Comparison of ENCODE assay signal across 11 cellular contexts in the genomic region with DNA sequence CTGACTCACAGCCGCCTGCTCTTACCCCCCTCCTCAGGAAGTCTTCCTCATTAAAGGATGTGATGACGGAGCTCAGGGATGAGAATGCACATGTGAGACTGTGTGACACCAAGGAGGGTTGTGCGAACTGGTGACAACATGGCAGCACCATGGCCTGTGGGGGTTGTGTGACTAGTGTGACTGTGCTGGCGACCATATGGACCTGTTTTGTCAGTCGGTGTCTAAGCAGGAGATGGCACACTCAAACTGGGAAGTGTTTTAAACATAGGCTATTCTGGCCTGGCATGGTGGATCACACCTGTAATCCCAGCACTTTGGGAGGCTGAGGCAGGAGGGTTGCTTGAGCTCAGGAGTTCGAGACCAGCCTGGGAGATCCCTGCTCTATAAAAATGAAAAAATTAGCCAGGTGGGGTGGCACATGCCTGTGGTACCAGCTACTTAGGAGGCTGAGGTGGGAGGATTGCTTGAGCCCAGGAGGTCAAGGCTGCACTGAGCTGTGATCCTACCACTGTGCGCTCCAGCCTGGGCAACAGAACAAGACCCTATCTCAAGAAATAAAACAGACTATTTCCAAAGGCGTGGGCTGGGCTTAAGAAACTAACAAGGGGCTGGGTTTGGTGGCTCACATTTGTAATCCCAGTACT. TPM values are rescaled to one million over a fixed set of nuclear protein-coding genes. Genes with fewer than 3 reads are reported as not detected.
DNase-seq lines count a peak whose midpoint lies in the region; ATAC-seq, FAIRE-seq and TF ChIP-seq lines count a peak whose summit lies in the region.
"Had no signal": no experiment of that assay in that cellular context is flagged by ENCODE, and none has a peak within 500 bp of the region (broad histone marks: within the 10 kb centered on the region; RNA-seq: fewer than 3 reads in every experiment).

No MANE protein-coding gene starts in this region.

- H3K4ac ChIP-seq in mesenchymal stem cell (ENCODE audit: low read depth in 1 of 2, low read length in 2 of 2), result no peak overlapping the region

- H3K9me3 ChIP-seq in HUES48 (ENCODE audit: control insufficient read depth, insufficient read depth, low read length), result no peaks in the 10 kb centered on the region
- no peaks in the 10 kb centered on the region for H3K9me3 ChIP-seq in mesenchymal stem cell (ENCODE audit: control insufficient read depth, low read length)
- no peaks in the 10 kb centered on the region for H3K9me3 ChIP-seq in tibial artery

- no peak overlapping the region for H4K8ac ChIP-seq in mesenchymal stem cell (ENCODE audit: low read length)

- peak overlapping the region; percentile 99 for H3K27ac ChIP-seq in HUES48 (ENCODE audit: low read depth, low read length)
- peak overlapping the region; percentile 81 to 94 for H3K27ac ChIP-seq in coronary artery
- H3K27ac ChIP-seq in mesenchymal stem cell (ENCODE audit: low read length, poor library complexity, severe bottlenecking), result peak overlapping the region; percentile 91
- peak overlapping the region; percentile 89 to 90 for H3K27ac ChIP-seq in tibial artery

- no peak overlapping the region for H3K23ac ChIP-seq in mesenchymal stem cell (ENCODE audit: low read length in 2 of 2)

- H3K79me1 ChIP-seq in mesenchymal stem cell (replicated peaks; ENCODE audit: low read length, poor library complexity, severe bottlenecking), result no peaks in the 10 kb centered on the region

- in situ Hi-C loops in GM13976 (cut with MboI; ENCODE audit: low sequenced_read_pairs, unreplicated experiment), result no loop called here

- H3K4me3 ChIP-seq in HUES48 (ENCODE audit: low read depth, low read length), result no peak overlapping the region
- no peak overlapping the region for H3K4me3 ChIP-seq in coronary artery
- H3K4me3 ChIP-seq in mesenchymal stem cell (ENCODE audit: insufficient read depth in 1 of 2, low read depth in 1 of 2, low read length in 2 of 2), result no peak overlapping the region
- H3K4me3 ChIP-seq in tibial artery, result no peak overlapping the region

- H3K9ac ChIP-seq in HUES48 (ENCODE audit: low read depth, low read length) (no peak overlapping the region), mesenchymal stem cell (ENCODE audit: low read length) (no peak overlapping the region)

- no peak for ATAC-seq in GM21367 (IDR thresholded peaks at IDR 0.05; ENCODE audit: unreplicated experiment)

- H2BK120ac ChIP-seq in mesenchymal stem cell (ENCODE audit: low read depth, low read length), result peak overlapping the region; percentile 40

- H2BK15ac ChIP-seq in mesenchymal stem cell (ENCODE audit: low read depth, poor library complexity, severe bottlenecking), result peak overlapping the region; percentile 34

- peak overlapping the region; percentile 28 for H2AK5ac ChIP-seq in mesenchymal stem cell (ENCODE audit: low read length, severe bottlenecking)

- no peak overlapping the region for H3K4me2 ChIP-seq in mesenchymal stem cell (ENCODE audit: low read length, poor library complexity, severe bottlenecking)

- no peak for TF ChIP-seq CTCF in coronary artery (IDR thresholded peaks at IDR 0.05)
- no peak for TF ChIP-seq CTCF in tibial artery (IDR thresholded peaks at IDR 0.05)
- TF ChIP-seq CTCF in GM13976 (IDR thresholded peaks at IDR 0.05; ENCODE audit: borderline replicate concordance, control extremely low read depth, extremely low read depth, insufficient read depth, missing control alignments), result no peak

- H3K36me3 ChIP-seq in HUES48 (ENCODE audit: control insufficient read depth, insufficient read depth, low read length) (peaks cover 51% of the 10 kb centered on the region), mesenchymal stem cell (ENCODE audit: control insufficient read depth in 1 of 2, insufficient read depth in 2 of 2, low read depth in 1 of 2, low read length in 2 of 2) (peaks cover 0 to 5% of the 10 kb centered on the region in 2 experiments), tibial artery (peaks cover 19 to 33% (median 23%) of the 10 kb centered on the region in 3 donors)

- peak overlapping the region in 1 of 2 experiments; percentile 55 for H2BK12ac ChIP-seq in mesenchymal stem cell (ENCODE audit: low read length in 2 of 2)

- no peak for FAIRE-seq in GM12891 (lab: Jason Lieb, UNC)
- FAIRE-seq: islet of Langerhans had no signal

- 74% methylated on average over 7 of the region's 8 CpGs for WGBS in mesenchymal stem cell

- H3K18ac ChIP-seq in mesenchymal stem cell (ENCODE audit: low read depth in 1 of 2, low read length in 2 of 2), result peak overlapping the region; percentile 46 to 84

- H3K4me1 ChIP-seq in HUES48 (ENCODE audit: control insufficient read depth, insufficient read depth, low read length), result peaks cover 77% of the 10 kb centered on the region
- peaks cover 68% of the 10 kb centered on the region for H3K4me1 ChIP-seq in mesenchymal stem cell (ENCODE audit: control insufficient read depth, insufficient read depth, low read depth, low read length)
- H3K4me1 ChIP-seq in tibial artery, result peaks cover 0 to 96% (median 82%) of the 10 kb centered on the region in 4 donors

- no peak overlapping the region for H2BK5ac ChIP-seq in mesenchymal stem cell (ENCODE audit: low read depth, low read length, poor library complexity, severe bottlenecking)

- no peak for DNase-seq in coronary artery (ENCODE audit: low spot score)
- DNase-seq in mesenchymal stem cell, result peak; percentile 86
- DNase-seq in tibial artery, result peak in 1 of 2 donors; percentile 77
- no peak for DNase-seq in GM13976 (ENCODE audit: low spot score)
- no peak for DNase-seq in GM03348 (ENCODE audit: low spot score)
- DNase-seq in GM12891 (ENCODE audit: insufficient read length, low spot score), result no peak
- DNase-seq: activated CD8-positive, alpha-beta memory T cell treated with anti-CD3 and anti-CD28 coated beads, Interleukin-2, amount 50 U/mL, for 4 hours; NCI-H69 had no signal

- peak overlapping the region in 1 of 2 experiments; percentile 63 for H3K14ac ChIP-seq in mesenchymal stem cell (ENCODE audit: low read length in 2 of 2)

- no peak overlapping the region for H2AFZ ChIP-seq in mesenchymal stem cell (ENCODE audit: low read depth, low read length)

- TF ChIP-seq POLR2A in GM12891 (IDR thresholded peaks at IDR 0.05; ENCODE audit: low read depth, low read length), result no peak

- H4K91ac ChIP-seq in mesenchymal stem cell (ENCODE audit: low read length), result peak overlapping the region; percentile 81

- H3K27me3 ChIP-seq in HUES48 (ENCODE audit: control insufficient read depth, insufficient read depth, low read length) (no peaks in the 10 kb centered on the region), mesenchymal stem cell (ENCODE audit: control insufficient read depth in 1 of 2, insufficient read depth in 1 of 2, low read length in 2 of 2) (no peaks in the 10 kb centered on the region), tibial artery (no peaks in the 10 kb centered on the region)

- intact Hi-C loops in tibial artery (cut with DNase I; ENCODE audit: low total_unique reads), result no loop called here

TF ChIP-seq in GM12891, 5 proteins besides CTCF, POLR2A, EP300 and RAD21:
- TF ChIP-seq POU2F2 (IDR thresholded peaks at IDR 0.05; ENCODE audit: low read depth, low read length) (no peak), TAF1 (IDR thresholded peaks at IDR 0.05; ENCODE audit: low read depth, low read length) (no peak), SPI1 (IDR thresholded peaks at IDR 0.05; ENCODE audit: low read depth, low read length) (no peak), POLR2AphosphoS5 (IDR thresholded peaks at IDR 0.05; ENCODE audit: low read depth, low read length) (no peak), PAX5 (IDR thresholded peaks at IDR 0.05; ENCODE audit: insufficient read depth, low read length, severe bottlenecking) (no peak)
TF ChIP-seq in GM12891: peak in this region for 0.

RNA-seq across cellular contexts. Expression of gene TRNP1, which starts 7.4 kb away (rescaled TPM):
- polyA plus RNA-seq in mesenchymal stem cell (2013, experiment 1 of 2), result 65.7 TPM
- polyA plus RNA-seq in mesenchymal stem cell (2013, experiment 2 of 2), result 64.6 TPM
- polyA plus RNA-seq in GM12891 (2012; ENCODE audit: low read depth, missing spikeins), result 0.06 TPM

RNA-seq across cellular contexts. Expression of gene TENT5B, which starts 11.7 kb away (rescaled TPM):
- polyA plus RNA-seq in mesenchymal stem cell (2013, experiment 1 of 2), result 3.1 TPM
- 2.7 TPM for polyA plus RNA-seq in mesenchymal stem cell (2013, experiment 2 of 2)
- not detected for polyA plus RNA-seq in GM12891 (2012; ENCODE audit: low read depth, missing spikeins)

RNA-seq across cellular contexts. Expression of gene KDF1, which starts 40.7 kb away (rescaled TPM):
- 0.35 TPM for polyA plus RNA-seq in mesenchymal stem cell (2013, experiment 1 of 2)
- polyA plus RNA-seq in mesenchymal stem cell (2013, experiment 2 of 2), result 0.38 TPM
- 0.15 TPM for polyA plus RNA-seq in GM12891 (2012; ENCODE audit: low read depth, missing spikeins)
